20 cellular contexts compared by ENCODE assay signal in genomic region chr9:14814229-14814628, GRCh38.
"Had no signal": no experiment of that assay in that cellular context is flagged by ENCODE, and none has a peak within 500 bp of the region (broad histone marks: within the 10 kb centered on the region; RNA-seq: fewer than 3 reads in every experiment).

No MANE protein-coding gene starts in this region.

- H3K4me3 ChIP-seq: left lung, mucosa of descending colon, neural progenitor cell, right lobe of liver, thyroid gland had no signal

- H2AFZ ChIP-seq: parathyroid adenoma had no signal

- H3K4me1 ChIP-seq: gastrocnemius medialis, left lung, neural progenitor cell, parathyroid adenoma, right lobe of liver, thyroid gland had no signal

- H3K27me3 ChIP-seq: dorsolateral prefrontal cortex, gastrocnemius medialis, left lung, neural progenitor cell, right lobe of liver, thyroid gland had no signal

- H3K9ac ChIP-seq: neural progenitor cell, parathyroid adenoma had no signal

- H3K27ac ChIP-seq: gastrocnemius medialis, left lung, neural progenitor cell, parathyroid adenoma, right lobe of liver, thyroid gland had no signal

- DNase-seq: dorsolateral prefrontal cortex; effector CD4-positive, alpha-beta T cell; gastrocnemius medialis; head of caudate nucleus; kidney; left cardiac atrium; left lung; mesenchymal stem cell; mucosa of descending colon; naive thymus-derived CD4-positive, alpha-beta T cell; right lobe of liver; small intestine; stimulated activated CD4-positive, alpha-beta T cell treated with anti-CD3 and anti-CD28 coated beads, Interleukin-15, amount 100 ng/mL, for 24 hours; stimulated activated CD4-positive, alpha-beta T cell treated with anti-CD3 and anti-CD28 coated beads, Interleukin-4, amount 100 ng/mL, for 1 hour; stimulated activated CD8-positive, alpha-beta memory T cell treated with anti-CD3 and anti-CD28 coated beads, Interleukin-4, amount 100 ng/mL, for 48 hours; stimulated activated naive CD4-positive, alpha-beta T cell; stimulated activated naive CD8-positive, alpha-beta T cell treated with anti-CD3 and anti-CD28 coated beads, Interleukin-15, amount 100 ng/mL, for 72 hours; thyroid gland had no signal

- H3K4me2 ChIP-seq: neural progenitor cell had no signal

- ATAC-seq: gastrocnemius medialis; left cardiac atrium; left lung; mucosa of descending colon; naive thymus-derived CD4-positive, alpha-beta T cell; right lobe of liver; stimulated activated naive CD8-positive, alpha-beta T cell treated with anti-CD3 and anti-CD28 coated beads, Interleukin-15, amount 100 ng/mL, for 72 hours had no signal

- H3K9me3 ChIP-seq: gastrocnemius medialis, left lung, mucosa of descending colon, right lobe of liver, thyroid gland had no signal

- H3K79me2 ChIP-seq: parathyroid adenoma had no signal

- H3K36me3 ChIP-seq: gastrocnemius medialis, left lung, neural progenitor cell, right lobe of liver, thyroid gland had no signal
